15 cellular contexts compared by ENCODE assay signal in the genomic region with DNA sequence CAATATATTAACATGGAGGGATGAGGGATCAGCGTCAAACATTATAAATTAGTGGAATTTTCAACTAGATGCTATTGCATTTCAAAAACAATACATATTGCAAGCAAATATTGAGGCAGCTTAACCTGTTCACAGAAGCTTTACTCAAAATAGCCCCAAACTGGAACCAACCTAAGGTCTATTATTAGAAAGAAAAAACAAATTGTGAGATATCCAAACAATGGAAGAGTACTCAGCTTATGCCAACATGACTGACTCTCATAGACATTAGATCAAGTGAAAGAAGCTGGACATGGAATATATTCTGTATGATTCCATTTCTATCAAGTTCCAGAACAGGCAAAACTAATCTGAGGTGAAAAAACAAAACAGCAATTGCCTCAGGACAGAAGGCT. TPM values are rescaled to one million over a fixed set of nuclear protein-coding genes. Genes with fewer than 3 reads are reported as not detected.
A peak's percentile ranks its signal among the peaks of the same experiment; 100 is the strongest.
DNase-seq lines count a peak whose midpoint lies in the region; ATAC-seq lines count a peak whose summit lies in the region.
"Had no signal": no experiment of that assay in that cellular context is flagged by ENCODE, and none has a peak within 500 bp of the region (broad histone marks: within the 10 kb centered on the region; RNA-seq: fewer than 3 reads in every experiment).

No MANE protein-coding gene starts in this region.

- peak overlapping the region; percentile 52 for H3K27ac Mint-ChIP-seq in activated T-helper 2 cell treated with anti-CD3 and anti-CD28 coated beads, Interferon-gamma antibody, Interleukin-2, Interleukin-4, amounts not matched to agents 10 μg/mL and 5 μg/mL and 100 μg/mL, durations not matched to agents 14 hours and 24 hours and 36 hours
- peak overlapping the region; percentile 24 for H3K27ac Mint-ChIP-seq in memory B cell

- peaks cover 23% of the 10 kb centered on the region for H3K4me1 Mint-ChIP-seq in activated T-helper 2 cell treated with anti-CD3 and anti-CD28 coated beads, Interferon-gamma antibody, Interleukin-2, Interleukin-4, amounts not matched to agents 10 μg/mL and 5 μg/mL and 100 μg/mL, durations not matched to agents 14 hours and 24 hours and 36 hours (ENCODE audit: low read depth)
- H3K4me1 Mint-ChIP-seq in memory B cell = no peaks in the 10 kb centered on the region

- peaks cover 37% of the 10 kb centered on the region for H3K36me3 Mint-ChIP-seq in activated T-helper 2 cell treated with anti-CD3 and anti-CD28 coated beads, Interferon-gamma antibody, Interleukin-2, Interleukin-4, amounts not matched to agents 10 μg/mL and 5 μg/mL and 100 μg/mL, durations not matched to agents 14 hours and 24 hours and 36 hours (ENCODE audit: low read depth)
- peaks cover 8% of the 10 kb centered on the region for H3K36me3 Mint-ChIP-seq in memory B cell

- intact Hi-C loops in activated T-helper 2 cell treated with anti-CD3 and anti-CD28 coated beads, Interferon-gamma antibody, Interleukin-2, Interleukin-4, amounts not matched to agents 10 μg/mL and 5 μg/mL and 100 μg/mL, durations not matched to agents 14 hours and 24 hours and 36 hours (cut with micrococcal nuclease) = no loop called here

- no peaks in the 10 kb centered on the region for H3K27me3 Mint-ChIP-seq in activated T-helper 2 cell treated with anti-CD3 and anti-CD28 coated beads, Interferon-gamma antibody, Interleukin-2, Interleukin-4, amounts not matched to agents 10 μg/mL and 5 μg/mL and 100 μg/mL, durations not matched to agents 14 hours and 24 hours and 36 hours (ENCODE audit: low read depth)
- H3K27me3 Mint-ChIP-seq in memory B cell = no peaks in the 10 kb centered on the region

- DNase-seq in activated T-helper 2 cell treated with anti-CD3 and anti-CD28 coated beads, Interferon-gamma antibody, Interleukin-2, Interleukin-4, amounts not matched to agents 10 μg/mL and 5 μg/mL and 100 μg/mL, durations not matched to agents 14 hours and 24 hours and 36 hours (ENCODE audit: low spot score) = no peak
- DNase-seq in memory B cell (ENCODE audit: low spot score in 2 of 2) = no peak
- no peak for DNase-seq in stimulated activated CD4-positive, alpha-beta T cell treated with anti-CD3 and anti-CD28 coated beads, Interleukin-4, amount 100 ng/mL, for 4 hours
- DNase-seq in hypothalamus (lab: John Stamatoyannopoulos, UW) = no peak
- no peak for DNase-seq in islet precursor cell
- DNase-seq in T-helper 1 cell = no peak
- DNase-seq: activated CD4-positive, alpha-beta T cell treated with anti-CD3 and anti-CD28 coated beads, Interleukin-2, amount 50 U/mL, for 48 hours; activated gamma-delta T cell; cortex of kidney; NCI-H1694 treated with DMSO at 0.1 percent for 48 hours; posterior cingulate gyrus had no signal

- H3K9me3 Mint-ChIP-seq in activated T-helper 2 cell treated with anti-CD3 and anti-CD28 coated beads, Interferon-gamma antibody, Interleukin-2, Interleukin-4, amounts not matched to agents 10 μg/mL and 5 μg/mL and 100 μg/mL, durations not matched to agents 14 hours and 24 hours and 36 hours = no peaks in the 10 kb centered on the region
- H3K9me3 Mint-ChIP-seq in memory B cell = no peaks in the 10 kb centered on the region

- ATAC-seq in GM18498 (IDR thresholded peaks at IDR 0.05; ENCODE audit: unreplicated experiment) (peak; percentile 17), GM21423 (IDR thresholded peaks at IDR 0.05; ENCODE audit: unreplicated experiment) (peak; percentile 13), memory B cell (ENCODE audit: low read depth) (no peak)

- no peak overlapping the region for H3K4me3 Mint-ChIP-seq in activated T-helper 2 cell treated with anti-CD3 and anti-CD28 coated beads, Interferon-gamma antibody, Interleukin-2, Interleukin-4, amounts not matched to agents 10 μg/mL and 5 μg/mL and 100 μg/mL, durations not matched to agents 14 hours and 24 hours and 36 hours (ENCODE audit: low read depth)
- H3K4me3 Mint-ChIP-seq in memory B cell = no peak overlapping the region

RNA-seq across cellular contexts. Expression of a gene that starts 27.6 kb away (rescaled TPM):
- total RNA-seq in activated T-helper 2 cell treated with anti-CD3 and anti-CD28 coated beads, Interferon-gamma antibody, Interleukin-2, Interleukin-4, amounts not matched to agents 10 μg/mL and 5 μg/mL and 100 μg/mL, durations not matched to agents 14 hours and 24 hours and 36 hours = 9.4 and 10.0 TPM in 2 replicates

RNA-seq across cellular contexts. Expression of a gene that starts 58.2 kb away (rescaled TPM):
- not detected in 2 replicates for total RNA-seq in activated T-helper 2 cell treated with anti-CD3 and anti-CD28 coated beads, Interferon-gamma antibody, Interleukin-2, Interleukin-4, amounts not matched to agents 10 μg/mL and 5 μg/mL and 100 μg/mL, durations not matched to agents 14 hours and 24 hours and 36 hours
- total RNA-seq: ascending aorta, SJSA1 had no signal
